In the genomic region with DNA sequence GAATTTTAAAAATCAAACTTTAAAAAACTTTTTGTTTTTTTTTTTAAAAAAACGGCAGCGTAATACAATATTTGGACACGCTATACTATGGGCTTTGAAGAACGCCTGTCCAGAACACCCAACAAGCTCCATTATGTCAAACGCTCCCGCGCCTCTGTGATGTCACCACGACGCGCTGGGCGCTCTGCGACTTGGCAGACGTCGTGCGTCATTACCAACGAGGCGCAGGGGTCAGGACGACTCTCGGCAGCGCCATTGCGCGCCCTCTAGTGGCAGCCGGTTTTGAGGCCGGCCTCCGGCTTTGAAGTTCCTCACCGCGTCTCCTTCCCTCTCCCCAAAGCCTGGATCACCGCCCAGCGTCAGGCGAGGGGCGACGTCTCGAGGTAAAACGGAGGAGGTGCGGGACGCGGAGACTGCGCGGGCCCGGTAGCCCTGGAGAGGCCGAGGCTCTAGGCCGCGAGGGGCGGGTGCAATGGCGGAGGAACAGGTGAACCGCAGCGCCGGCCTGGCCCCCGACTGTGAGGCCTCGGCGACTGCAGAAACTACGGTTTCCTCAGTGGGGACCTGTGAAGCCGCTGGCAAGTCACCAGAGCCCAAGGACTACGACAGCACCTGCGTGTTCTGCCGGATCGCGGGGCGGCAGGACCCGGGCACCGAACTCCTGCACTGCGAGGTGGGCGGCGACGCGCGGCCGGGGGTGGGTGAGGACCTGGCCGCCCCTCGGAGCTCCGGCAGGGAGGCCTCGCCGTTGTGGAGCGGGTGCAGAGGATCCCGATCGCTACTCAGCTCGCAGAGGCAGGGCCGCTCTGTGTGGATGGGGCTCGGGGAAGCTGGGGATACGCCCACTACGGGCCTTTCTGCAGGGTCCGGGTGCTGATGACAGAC, we compare ENCODE assay signal across 8 cellular contexts. TPM values are rescaled to one million over a fixed set of nuclear protein-coding genes. Genes with fewer than 3 reads are reported as not detected.
DNase-seq lines count a peak whose midpoint lies in the region; ATAC-seq and TF ChIP-seq lines count a peak whose summit lies in the region.

A gene (plus strand): TSS at position 265 of the 885 bp plus-strand sequence. CDS start 208 bp downstream, at position 473.

- DNase-seq in CD14-positive monocyte (ENCODE audit: low spot score) (peak; percentile 97), NCI-H69 (lab: John Stamatoyannopoulos, UW) (peak; percentile 100), cortex of kidney (lab: John Stamatoyannopoulos, UW) (peak; percentile 77), left kidney (ENCODE audit: low read depth, low spot score) (peak; percentile 99)
- DNase-seq in activated CD4-positive, alpha-beta T cell treated with anti-CD3 and anti-CD28 coated beads, Interleukin-2, amount 50 U/mL, for 1 hour, result peak; percentile 99
- peak; percentile 99 to 100 for DNase-seq in stimulated activated CD4-positive, alpha-beta T cell treated with anti-CD3 and anti-CD28 coated beads, Interleukin-2, amount 100 ng/mL, for 24 hours

- peak; percentile 87 for ATAC-seq in GM19351 (IDR thresholded peaks at IDR 0.05; ENCODE audit: unreplicated experiment)
- ATAC-seq in HG03521 (IDR thresholded peaks at IDR 0.05; ENCODE audit: unreplicated experiment), result peak; percentile 94

- peak; percentile 98 for TF ChIP-seq CTCF in CD14-positive monocyte (IDR thresholded peaks at IDR 0.05)

- peaks cover 6 to 12% of the 10 kb centered on the region in 2 donors for H3K36me3 Mint-ChIP-seq in CD14-positive monocyte

- peak within 1 kb of the TSS in 1 of 2 donors; percentile 12 for H3K4me3 Mint-ChIP-seq in CD14-positive monocyte

- intact Hi-C loops in CD14-positive monocyte (cut with micrococcal nuclease), result loop anchor here (2.0 to 10.0 kb wide), 4 partner anchors 39 to 176 kb away; no protein-coding TSS in a partner anchor

- H3K9me3 Mint-ChIP-seq in CD14-positive monocyte, result peaks cover 0 to 3% (median 0%) of the 10 kb centered on the region in 7 donors

- H3K27ac Mint-ChIP-seq in CD14-positive monocyte, result peak within 1 kb of the TSS in 3 of 7 donors; percentile 44 to 81 (median 66)

- peaks cover 0 to 2% (median 0%) of the 10 kb centered on the region in 3 donors for H3K27me3 Mint-ChIP-seq in CD14-positive monocyte (ENCODE audit: low read depth in 3 of 3)

- peaks cover 10% of the 10 kb centered on the region for H3K4me1 Mint-ChIP-seq in CD14-positive monocyte

RNA-seq across cellular contexts. Expression of the gene that starts here (rescaled TPM):
- polyA plus RNA-seq in CD14-positive monocyte, result 10 to 100 TPM; 12.3 to 18.0 TPM

Comparison
In these comparisons a context has a peak if more than half of its experiments do, and no peak if none do; other contexts are left out.
1. Peak in every context shown above with its lines: DNase-seq and ATAC-seq.